Comparison of ENCODE assay signal across 24 cellular contexts in genomic region chr16:72602499-72602898, GRCh38.
"Had no signal": no experiment of that assay in that cellular context is flagged by ENCODE, and none has a peak within 500 bp of the region (broad histone marks: within the 10 kb centered on the region; RNA-seq: fewer than 3 reads in every experiment).

No MANE protein-coding gene starts in this region.

- DNase-seq: naive thymus-derived CD8-positive, alpha-beta T cell; nephron progenitor cell; nucleus accumbens; pancreas; psoas muscle; right cardiac atrium; right lobe of liver; sigmoid colon; small intestine; stimulated activated CD4-positive, alpha-beta T cell treated with anti-CD3 and anti-CD28 coated beads, Interleukin-15, amount 100 ng/mL, for 24 hours; stimulated activated CD4-positive, alpha-beta T cell treated with anti-CD3 and anti-CD28 coated beads, Interleukin-4, amount 100 ng/mL, for 1 hour; stimulated activated CD4-positive, alpha-beta T cell treated with anti-CD3 and anti-CD28 coated beads, Interleukin-4, amount 100 ng/mL, for 4 hours; stimulated activated CD8-positive, alpha-beta memory T cell treated with anti-CD3 and anti-CD28 coated beads, Interleukin-4, amount 100 ng/mL, for 48 hours; stimulated activated naive CD4-positive, alpha-beta T cell; stimulated activated naive CD8-positive, alpha-beta T cell treated with anti-CD3 and anti-CD28 coated beads, Interleukin-15, amount 100 ng/mL, for 72 hours; stimulated activated naive CD8-positive, alpha-beta T cell treated with anti-CD3 and anti-CD28 coated beads, Interleukin-15, Interleukin-2, amounts not matched to agents 100 U/mL and 50 U/mL, for 24 hours; substantia nigra; testis; tibial artery; transverse colon; upper lobe of right lung; uterus had no signal

- H3K36me3 ChIP-seq: neutrophil, pancreas, right lobe of liver, sigmoid colon, suprapubic skin, tibial artery, transverse colon, upper lobe of right lung, uterus had no signal

- H3K4me3 ChIP-seq: pancreas, psoas muscle, right lobe of liver, sigmoid colon, suprapubic skin, testis, tibial artery, transverse colon, upper lobe of right lung, uterus had no signal

- H3K9me3 ChIP-seq: neutrophil, pancreas, right lobe of liver, sigmoid colon, suprapubic skin, testis, tibial artery, transverse colon, upper lobe of right lung, uterus had no signal

- H3K27ac ChIP-seq: neutrophil, pancreas, psoas muscle, right lobe of liver, sigmoid colon, suprapubic skin, testis, tibial artery, transverse colon, upper lobe of right lung, uterus had no signal

- FAIRE-seq: pancreas, small intestine had no signal

- H3K4me1 ChIP-seq: pancreas, psoas muscle, right lobe of liver, sigmoid colon, suprapubic skin, testis, tibial artery, transverse colon, upper lobe of right lung, uterus had no signal

- H3K27me3 ChIP-seq: neutrophil, pancreas, right lobe of liver, sigmoid colon, suprapubic skin, testis, tibial artery, transverse colon, upper lobe of right lung, uterus had no signal
